In the genomic region with DNA sequence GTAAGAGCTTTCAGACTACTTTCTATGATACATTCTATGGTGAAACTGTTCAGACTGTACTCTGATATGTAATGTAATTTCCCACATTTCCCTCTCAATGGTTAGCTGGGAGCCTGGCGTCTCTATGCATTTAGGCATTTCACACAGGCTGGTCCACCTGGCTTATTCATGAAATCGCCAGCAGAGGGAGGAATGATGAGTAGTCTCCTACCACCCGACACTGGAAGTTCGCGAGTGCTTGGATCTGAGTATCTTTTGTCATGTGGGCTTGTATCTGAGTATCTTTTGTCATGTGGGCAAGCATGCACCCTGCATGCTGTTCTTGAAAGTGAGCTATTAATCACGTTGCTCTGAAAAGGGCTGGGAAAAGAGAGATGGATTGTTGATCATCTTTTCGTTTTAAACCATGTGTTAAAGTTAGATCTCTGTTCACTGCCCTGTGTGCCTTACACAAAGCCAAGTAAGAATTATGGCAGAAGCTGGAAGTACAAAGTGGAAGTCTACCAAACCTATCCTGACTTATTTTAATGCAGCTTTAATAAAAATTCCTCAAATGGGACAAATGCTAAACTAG, we compare ENCODE assay signal across 8 cellular contexts.
A peak's percentile ranks its signal among the peaks of the same experiment; 100 is the strongest.
DNase-seq lines count a peak whose midpoint lies in the region; ATAC-seq and TF ChIP-seq lines count a peak whose summit lies in the region.

No MANE protein-coding gene starts in this region.

- H3K4me1 Mint-ChIP-seq in naive B cell, result peaks cover 11 to 20% (median 14%) of the 10 kb centered on the region in 3 donors

- no peaks in the 10 kb centered on the region for H3K4me1 ChIP-seq in colonic mucosa

- no peaks in the 10 kb centered on the region for H3K36me3 ChIP-seq in colonic mucosa

- no peak overlapping the region for H3K4me3 Mint-ChIP-seq in naive B cell

- no peak for ATAC-seq in naive B cell (ENCODE audit: low read depth in 2 of 2)

- intact Hi-C loops in colonic mucosa (cut with DNase I), result no loop called here

- DNase-seq in stimulated activated naive CD4-positive, alpha-beta T cell treated with Interleukin-2 at 50 U/mL for 16 hours (lab: John Stamatoyannopoulos, UW), result peak; percentile 2
- no peak for DNase-seq in stimulated activated naive CD4-positive, alpha-beta T cell (lab: John Stamatoyannopoulos, UW)
- DNase-seq in NCI-H2029 (lab: John Stamatoyannopoulos, UW) (peak; percentile 14), colonic mucosa (peak; percentile 45), naive B cell (peak; percentile 6), SKM-1 treated with dmso at 0.1 percent for 144 hours (lab: John Stamatoyannopoulos, UW; ENCODE audit: unreplicated experiment) (no peak), DMS153 (lab: John Stamatoyannopoulos, UW) (no peak)
- DNase-seq in activated CD4-positive, CD25-positive, alpha-beta regulatory T cell (lab: John Stamatoyannopoulos, UW), result no peak

- H3K9me3 ChIP-seq in colonic mucosa, result no peaks in the 10 kb centered on the region

- no peak overlapping the region for H3K4me3 ChIP-seq in colonic mucosa

- H3K27ac ChIP-seq in colonic mucosa, result no peak overlapping the region

- peaks cover 12 to 42% (median 39%) of the 10 kb centered on the region in 3 donors for H3K27me3 Mint-ChIP-seq in naive B cell

- no peaks in the 10 kb centered on the region for H3K27me3 ChIP-seq in colonic mucosa

- H3K36me3 Mint-ChIP-seq in naive B cell, result peaks cover 0 to 6% of the 10 kb centered on the region in 2 donors

- no peak for TF ChIP-seq CTCF in colonic mucosa (IDR thresholded peaks at IDR 0.05)

- H3K27ac Mint-ChIP-seq in naive B cell, result no peak overlapping the region

- no peak overlapping the region for H3K9ac ChIP-seq in colonic mucosa (ENCODE audit: low read depth in 2 of 2, low read length in 2 of 2)

- peaks cover 0 to 10% (median 0%) of the 10 kb centered on the region in 7 donors for H3K9me3 Mint-ChIP-seq in naive B cell

Comparison
In these comparisons a context has a peak if more than half of its experiments do, and no peak if none do; other contexts are left out.
1. DNase-seq: peak in stimulated activated naive CD4-positive, alpha-beta T cell treated with Interleukin-2 at 50 U/mL for 16 hours (single experiment), NCI-H2029 (single experiment), colonic mucosa (single experiment) and naive B cell (single experiment); none in stimulated activated naive CD4-positive, alpha-beta T cell (0 of 6), SKM-1 treated with dmso at 0.1 percent for 144 hours (single experiment), DMS153 (single experiment) and activated CD4-positive, CD25-positive, alpha-beta regulatory T cell (0 of 4).